In the genomic region with DNA sequence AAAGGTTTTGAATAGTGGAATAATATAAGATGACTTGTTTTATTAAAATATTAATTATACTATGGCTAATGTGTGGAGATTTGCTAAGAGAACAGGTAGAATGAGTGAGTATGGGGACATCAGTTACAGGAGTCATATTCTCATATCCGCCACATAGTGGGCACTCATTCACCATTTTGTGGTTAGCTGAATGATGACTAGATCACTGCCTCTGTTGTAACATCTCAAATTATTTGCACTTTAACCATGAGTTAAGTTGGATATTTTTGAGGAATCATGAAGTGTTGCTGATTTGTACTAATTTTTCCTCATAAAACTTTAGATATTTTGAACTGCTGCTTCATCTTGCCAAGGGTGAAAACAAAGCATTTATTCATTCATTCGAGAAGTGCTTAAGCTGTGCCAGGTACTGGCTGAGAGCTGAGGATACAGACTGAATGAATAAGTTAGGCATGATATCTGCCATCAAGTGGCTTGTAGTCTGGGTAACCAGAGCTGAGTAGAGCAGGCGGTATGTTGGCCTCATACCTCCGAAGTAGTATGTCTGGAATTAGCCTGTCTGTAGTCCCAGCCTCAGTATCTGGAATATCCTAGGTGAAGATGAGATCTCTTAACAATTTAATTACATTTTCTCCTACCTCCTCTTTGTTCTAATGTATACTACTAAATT, we compare ENCODE assay signal across 14 cellular contexts.
A peak's percentile ranks its signal among the peaks of the same experiment; 100 is the strongest.
DNase-seq lines count a peak whose midpoint lies in the region; ATAC-seq and TF ChIP-seq lines count a peak whose summit lies in the region.
"Had no signal": no experiment of that assay in that cellular context is flagged by ENCODE, and none has a peak within 500 bp of the region (broad histone marks: within the 10 kb centered on the region; RNA-seq: fewer than 3 reads in every experiment).

No MANE protein-coding gene starts in this region.

- no peak overlapping the region for H3K4me3 Mint-ChIP-seq in memory B cell
- H3K4me3 Mint-ChIP-seq: central memory CD8-positive, alpha-beta T cell had no signal

- peak overlapping the region; percentile 6 for H3K27ac Mint-ChIP-seq in memory B cell

- no peak for ATAC-seq in memory B cell (ENCODE audit: low read depth)
- ATAC-seq in HG02885 (IDR thresholded peaks at IDR 0.05; ENCODE audit: poor library complexity, unreplicated experiment): no peak
- ATAC-seq: esophagus mucosa, right lobe of liver had no signal

- H3K36me3 Mint-ChIP-seq in memory B cell: peaks cover 8% of the 10 kb centered on the region

- DNase-seq in AG09309 (ENCODE audit: low read depth) (peak; percentile 20), HCEC 1CT (peak; percentile 54), choroid plexus epithelial cell (ENCODE audit: low read depth) (peak; percentile 30), memory B cell (ENCODE audit: low spot score in 2 of 2) (no peak), DMS 273 treated with DMSO at 0.1 percent for 48 hours (lab: John Stamatoyannopoulos, UW) (no peak), SIG-M5 (lab: John Stamatoyannopoulos, UW) (no peak)
- no peak for DNase-seq in stimulated activated CD4-positive, alpha-beta T cell treated with anti-CD3 and anti-CD28 coated beads, Interleukin-2, amount 100 ng/mL, for 48 hours
- DNase-seq: activated CD4-positive, alpha-beta T cell treated with anti-CD3 and anti-CD28 coated beads for 48 hours; CD4-positive, alpha-beta memory T cell; Kasumi-1; right lobe of liver had no signal

- H3K4me3 ChIP-seq in AG09309 (ENCODE audit: control insufficient read depth, low read depth, low read length) (no peak overlapping the region), choroid plexus epithelial cell (ENCODE audit: low read depth, low read length) (no peak overlapping the region)
- H3K4me3 ChIP-seq: right lobe of liver had no signal

- TF ChIP-seq CTCF in AG09309 (IDR thresholded peaks at IDR 0.05; ENCODE audit: control insufficient read depth, insufficient read depth, low read depth, low read length, missing control alignments): no peak
- no peak for TF ChIP-seq CTCF in choroid plexus epithelial cell (conservative IDR thresholded peaks at IDR 0.05; ENCODE audit: low read depth, low read length)

- H3K27me3 Mint-ChIP-seq in memory B cell: no peaks in the 10 kb centered on the region
- H3K27me3 Mint-ChIP-seq: CD4-positive, alpha-beta memory T cell; central memory CD8-positive, alpha-beta T cell had no signal

- peaks cover 37% of the 10 kb centered on the region for H3K4me1 Mint-ChIP-seq in memory B cell

- peaks cover 2% of the 10 kb centered on the region for H3K9me3 Mint-ChIP-seq in memory B cell
- H3K9me3 Mint-ChIP-seq: central memory CD8-positive, alpha-beta T cell had no signal

Comparison
In these comparisons a context has a peak if more than half of its experiments do, and no peak if none do; other contexts are left out.
1. DNase-seq: peak in AG09309 (single experiment), HCEC 1CT (single experiment) and choroid plexus epithelial cell (single experiment); none in memory B cell (0 of 2), DMS 273 treated with DMSO at 0.1 percent for 48 hours (single experiment), SIG-M5 (single experiment) and stimulated activated CD4-positive, alpha-beta T cell treated with anti-CD3 and anti-CD28 coated beads, Interleukin-2, amount 100 ng/mL, for 48 hours (0 of 2).